1 cellular context compared by ENCODE assay signal in the genomic region with DNA sequence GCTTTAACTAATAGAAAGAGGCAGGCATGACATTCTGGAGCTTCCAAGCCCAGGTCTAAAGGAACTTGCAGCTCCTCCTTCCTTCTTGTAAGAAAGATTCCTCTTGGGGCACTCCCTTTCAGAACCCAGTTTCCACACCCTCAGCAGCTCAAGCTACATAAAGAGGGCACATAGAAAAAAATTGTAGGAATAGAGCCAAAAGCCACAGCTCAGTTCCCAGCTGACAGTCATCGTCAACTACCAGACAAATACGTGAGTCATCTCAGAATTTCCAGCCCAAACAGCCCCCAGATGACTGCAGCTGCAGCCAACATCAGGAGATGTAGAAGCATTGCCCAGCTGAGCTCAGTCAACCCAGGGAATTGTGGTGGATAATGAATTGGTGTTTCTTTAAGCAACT.
TF ChIP-seq lines count a peak whose summit lies in the region.

No MANE protein-coding gene starts in this region.

TF ChIP-seq in HepG2, 621 proteins besides CTCF, POLR2A, EP300 and RAD21 (continued from another document):
- TF ChIP-seq, protein P1, sequence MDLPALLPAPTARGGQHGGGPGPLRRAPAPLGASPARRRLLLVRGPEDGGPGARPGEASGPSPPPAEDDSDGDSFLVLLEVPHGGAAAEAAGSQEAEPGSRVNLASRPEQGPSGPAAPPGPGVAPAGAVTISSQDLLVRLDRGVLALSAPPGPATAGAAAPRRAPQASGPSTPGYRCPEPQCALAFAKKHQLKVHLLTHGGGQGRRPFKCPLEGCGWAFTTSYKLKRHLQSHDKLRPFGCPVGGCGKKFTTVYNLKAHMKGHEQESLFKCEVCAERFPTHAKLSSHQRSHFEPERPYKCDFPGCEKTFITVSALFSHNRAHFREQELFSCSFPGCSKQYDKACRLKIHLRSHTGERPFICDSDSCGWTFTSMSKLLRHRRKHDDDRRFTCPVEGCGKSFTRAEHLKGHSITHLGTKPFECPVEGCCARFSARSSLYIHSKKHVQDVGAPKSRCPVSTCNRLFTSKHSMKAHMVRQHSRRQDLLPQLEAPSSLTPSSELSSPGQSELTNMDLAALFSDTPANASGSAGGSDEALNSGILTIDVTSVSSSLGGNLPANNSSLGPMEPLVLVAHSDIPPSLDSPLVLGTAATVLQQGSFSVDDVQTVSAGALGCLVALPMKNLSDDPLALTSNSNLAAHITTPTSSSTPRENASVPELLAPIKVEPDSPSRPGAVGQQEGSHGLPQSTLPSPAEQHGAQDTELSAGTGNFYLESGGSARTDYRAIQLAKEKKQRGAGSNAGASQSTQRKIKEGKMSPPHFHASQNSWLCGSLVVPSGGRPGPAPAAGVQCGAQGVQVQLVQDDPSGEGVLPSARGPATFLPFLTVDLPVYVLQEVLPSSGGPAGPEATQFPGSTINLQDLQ (CRISPR knock-in tag; IDR thresholded peaks at IDR 0.05), result no peak
- TF ChIP-seq BRCA1 (CRISPR knock-in tag; IDR thresholded peaks at IDR 0.05) (no peak), ZNF780A (CRISPR knock-in tag; IDR thresholded peaks at IDR 0.05) (no peak), FIP1L1 (IDR thresholded peaks at IDR 0.05; ENCODE audit: borderline replicate concordance, insufficient read depth, low read depth, low read length) (no peak), CC2D1A (CRISPR knock-in tag; IDR thresholded peaks at IDR 0.05) (no peak), EZH2 (conservative IDR thresholded peaks at IDR 0.05; ENCODE audit: low read depth, low read length) (no peak)
- TF ChIP-seq, protein P2, sequence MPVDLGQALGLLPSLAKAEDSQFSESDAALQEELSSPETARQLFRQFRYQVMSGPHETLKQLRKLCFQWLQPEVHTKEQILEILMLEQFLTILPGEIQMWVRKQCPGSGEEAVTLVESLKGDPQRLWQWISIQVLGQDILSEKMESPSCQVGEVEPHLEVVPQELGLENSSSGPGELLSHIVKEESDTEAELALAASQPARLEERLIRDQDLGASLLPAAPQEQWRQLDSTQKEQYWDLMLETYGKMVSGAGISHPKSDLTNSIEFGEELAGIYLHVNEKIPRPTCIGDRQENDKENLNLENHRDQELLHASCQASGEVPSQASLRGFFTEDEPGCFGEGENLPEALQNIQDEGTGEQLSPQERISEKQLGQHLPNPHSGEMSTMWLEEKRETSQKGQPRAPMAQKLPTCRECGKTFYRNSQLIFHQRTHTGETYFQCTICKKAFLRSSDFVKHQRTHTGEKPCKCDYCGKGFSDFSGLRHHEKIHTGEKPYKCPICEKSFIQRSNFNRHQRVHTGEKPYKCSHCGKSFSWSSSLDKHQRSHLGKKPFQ (CRISPR knock-in tag; IDR thresholded peaks at IDR 0.05; ENCODE audit: insufficient replicate concordance), result no peak
- TF ChIP-seq, protein P3, sequence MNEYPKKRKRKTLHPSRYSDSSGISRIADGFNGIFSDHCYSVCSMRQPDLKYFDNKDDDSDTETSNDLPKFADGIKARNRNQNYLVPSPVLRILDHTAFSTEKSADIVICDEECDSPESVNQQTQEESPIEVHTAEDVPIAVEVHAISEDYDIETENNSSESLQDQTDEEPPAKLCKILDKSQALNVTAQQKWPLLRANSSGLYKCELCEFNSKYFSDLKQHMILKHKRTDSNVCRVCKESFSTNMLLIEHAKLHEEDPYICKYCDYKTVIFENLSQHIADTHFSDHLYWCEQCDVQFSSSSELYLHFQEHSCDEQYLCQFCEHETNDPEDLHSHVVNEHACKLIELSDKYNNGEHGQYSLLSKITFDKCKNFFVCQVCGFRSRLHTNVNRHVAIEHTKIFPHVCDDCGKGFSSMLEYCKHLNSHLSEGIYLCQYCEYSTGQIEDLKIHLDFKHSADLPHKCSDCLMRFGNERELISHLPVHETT (CRISPR knock-in tag; conservative IDR thresholded peaks at IDR 0.05), result no peak
- TF ChIP-seq, protein P4, sequence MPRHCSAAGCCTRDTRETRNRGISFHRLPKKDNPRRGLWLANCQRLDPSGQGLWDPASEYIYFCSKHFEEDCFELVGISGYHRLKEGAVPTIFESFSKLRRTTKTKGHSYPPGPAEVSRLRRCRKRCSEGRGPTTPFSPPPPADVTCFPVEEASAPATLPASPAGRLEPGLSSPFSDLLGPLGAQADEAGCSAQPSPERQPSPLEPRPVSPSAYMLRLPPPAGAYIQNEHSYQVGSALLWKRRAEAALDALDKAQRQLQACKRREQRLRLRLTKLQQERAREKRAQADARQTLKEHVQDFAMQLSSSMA (CRISPR knock-in tag; IDR thresholded peaks at IDR 0.05), result no peak
